18 cellular contexts compared by ENCODE assay signal in the genomic region with DNA sequence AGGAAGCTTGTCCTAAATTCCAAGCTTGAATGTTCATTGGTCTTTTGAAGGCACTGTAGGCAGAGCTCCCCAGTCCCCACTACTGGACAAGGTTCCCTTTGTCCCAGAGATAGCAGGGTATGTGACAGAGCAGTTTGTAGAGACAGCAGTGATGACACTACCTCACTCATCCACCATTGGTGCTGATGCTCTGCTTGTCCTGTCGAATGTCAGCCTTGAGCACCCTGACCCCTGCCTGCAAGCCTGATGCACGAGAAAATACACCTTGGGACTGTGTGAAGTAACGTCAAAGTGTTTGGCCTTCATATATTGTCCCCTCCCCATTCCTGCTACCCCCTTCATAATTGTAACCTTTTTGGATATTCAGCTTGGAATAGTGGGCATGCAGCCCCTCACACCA.
DNase-seq lines count a peak whose midpoint lies in the region; ATAC-seq and TF ChIP-seq lines count a peak whose summit lies in the region.
"Had no signal": no experiment of that assay in that cellular context is flagged by ENCODE, and none has a peak within 500 bp of the region (broad histone marks: within the 10 kb centered on the region; RNA-seq: fewer than 3 reads in every experiment).

No MANE protein-coding gene starts in this region.

- H3K79me1 ChIP-seq in mesendoderm (ENCODE audit: low read length), result no peaks in the 10 kb centered on the region

- H3K79me2 ChIP-seq in GM23338 (replicated peaks; ENCODE audit: insufficient read depth) (no peaks in the 10 kb centered on the region), OCI-LY3 (ENCODE audit: low read length) (no peaks in the 10 kb centered on the region), mesendoderm (ENCODE audit: control insufficient read depth, insufficient read depth, low read length) (no peaks in the 10 kb centered on the region)

- no peak overlapping the region for H2BK5ac ChIP-seq in mesendoderm (ENCODE audit: low read length)

- H3F3A ChIP-seq in GM23338 (replicated peaks; ENCODE audit: low read depth), result no peaks in the 10 kb centered on the region

- no peak overlapping the region for H2BK120ac ChIP-seq in mesendoderm (ENCODE audit: low read depth, low read length)

- H3K56ac ChIP-seq in mesendoderm (ENCODE audit: low read length), result no peak overlapping the region

- H3K9ac ChIP-seq in OCI-LY3 (ENCODE audit: low read length) (no peak overlapping the region), endodermal cell (ENCODE audit: extremely low read depth, low read length, poor library complexity, severe bottlenecking) (no peak overlapping the region), mesendoderm (ENCODE audit: low read length) (no peak overlapping the region)
- H3K9ac ChIP-seq: BLaER1 had no signal

- H3K9me3 ChIP-seq in OCI-LY3 (ENCODE audit: insufficient read depth, low read length), result no peaks in the 10 kb centered on the region
- no peaks in the 10 kb centered on the region for H3K9me3 ChIP-seq in endodermal cell (ENCODE audit: control insufficient read depth, low read length)
- no peaks in the 10 kb centered on the region for H3K9me3 ChIP-seq in left ventricle myocardium inferior (replicated peaks)
- H3K9me3 ChIP-seq: BLaER1, Caco-2 had no signal

- H2AFZ ChIP-seq in GM23338 (no peak overlapping the region), OCI-LY3 (ENCODE audit: low read depth, low read length) (no peak overlapping the region)

- H3K4me3 ChIP-seq in GM23338 (no peak overlapping the region), OCI-LY3 (ENCODE audit: low read length) (no peak overlapping the region), endodermal cell (ENCODE audit: low read length) (no peak overlapping the region), mesendoderm (ENCODE audit: low read length) (no peak overlapping the region), left ventricle myocardium inferior (no peak overlapping the region)
- H3K4me3 ChIP-seq: BLaER1 had no signal

- no peaks in the 10 kb centered on the region for H3K9me2 ChIP-seq in GM23338 (ENCODE audit: insufficient read depth)

- H3K36me3 Mint-ChIP-seq in GM23338 (ENCODE audit: low read depth) (no peaks in the 10 kb centered on the region), endodermal cell (ENCODE audit: low read depth) (no peaks in the 10 kb centered on the region)
- H3K36me3 Mint-ChIP-seq: CD4-positive, CD25-positive, alpha-beta regulatory T cell; CD8-positive, alpha-beta T cell had no signal

- H2AK5ac ChIP-seq in mesendoderm (ENCODE audit: low read length), result no peak overlapping the region

- WGBS in endodermal cell (ENCODE audit: insufficient coverage in 1 of 2, insufficient read length in 1 of 2), 2 experiments, result 85% methylated on average over 3 of the region's 3 CpGs; no CpG with 5 or more reads in 1 of the 2 experiments
- WGBS in mesendoderm (ENCODE audit: extremely low coverage, insufficient coverage, low lambda C conversion rate), result no CpG with 5 or more reads among the region's 3 CpGs

- no peak overlapping the region for H3K4me2 ChIP-seq in GM23338
- no peak overlapping the region for H3K4me2 ChIP-seq in OCI-LY3 (ENCODE audit: low read length)
- no peak overlapping the region for H3K4me2 ChIP-seq in mesendoderm (ENCODE audit: low read length)
- H3K4me2 ChIP-seq: BLaER1 had no signal

- H3K9me3 Mint-ChIP-seq in GM23338 (no peaks in the 10 kb centered on the region), endodermal cell (peaks cover 52% of the 10 kb centered on the region)
- H3K9me3 Mint-ChIP-seq: CD8-positive, alpha-beta T cell had no signal

- H3K27me3 Mint-ChIP-seq in GM23338 (ENCODE audit: insufficient read depth, low read depth, poor library complexity) (no peaks in the 10 kb centered on the region), endodermal cell (ENCODE audit: insufficient read depth) (peaks cover 3% of the 10 kb centered on the region)

- intact Hi-C loops in left ventricle myocardium inferior (cut with micrococcal nuclease), result no loop called here

- H3K4me3 Mint-ChIP-seq in GM23338, result no peak overlapping the region
- no peak overlapping the region for H3K4me3 Mint-ChIP-seq in endodermal cell
- H3K4me3 Mint-ChIP-seq: B cell; CD4-positive, CD25-positive, alpha-beta regulatory T cell; CD8-positive, alpha-beta T cell; H9 had no signal

- H3K27ac ChIP-seq in GM23338 (ENCODE audit: low read depth) (no peak overlapping the region), OCI-LY3 (ENCODE audit: low read length) (no peak overlapping the region), endodermal cell (ENCODE audit: low read depth, low read length) (no peak overlapping the region), mesendoderm (ENCODE audit: low read depth, low read length) (no peak overlapping the region), left ventricle myocardium inferior (replicated peaks) (no peak overlapping the region)
- H3K27ac ChIP-seq: 22Rv1, BLaER1, C4-2B had no signal

- H4K20me1 ChIP-seq in GM23338 (replicated peaks; ENCODE audit: insufficient read depth) (no peaks in the 10 kb centered on the region), OCI-LY3 (ENCODE audit: insufficient read depth, low read length) (no peaks in the 10 kb centered on the region)
- H4K20me1 ChIP-seq: BLaER1 had no signal

- no peak overlapping the region for H4K5ac ChIP-seq in mesendoderm (ENCODE audit: low read length)

- H3K4me1 Mint-ChIP-seq in GM23338, result no peaks in the 10 kb centered on the region
- H3K4me1 Mint-ChIP-seq in endodermal cell, result no peaks in the 10 kb centered on the region
- H3K4me1 Mint-ChIP-seq: B cell; CD4-positive, CD25-positive, alpha-beta regulatory T cell; H9 had no signal

- H3K27ac Mint-ChIP-seq in GM23338, result no peak overlapping the region
- H3K27ac Mint-ChIP-seq in endodermal cell, result no peak overlapping the region
- H3K27ac Mint-ChIP-seq: B cell; CD4-positive, CD25-positive, alpha-beta regulatory T cell; CD8-positive, alpha-beta T cell; H9 had no signal

- ATAC-seq in GM23338, result no peak; the same call in 2 of the 3 replicates
- no peak for ATAC-seq in HG02798 (IDR thresholded peaks at IDR 0.05; ENCODE audit: poor library complexity, unreplicated experiment)
- ATAC-seq: CD8-positive, alpha-beta T cell; HCT116 had no signal

- no peak overlapping the region for H3K18ac ChIP-seq in mesendoderm (ENCODE audit: low read length)

- H3K36me3 ChIP-seq in GM23338 (ENCODE audit: insufficient read depth) (no peaks in the 10 kb centered on the region), OCI-LY3 (replicated peaks; ENCODE audit: low read depth, low read length) (no peaks in the 10 kb centered on the region), endodermal cell (ENCODE audit: control insufficient read depth, insufficient read depth, low read length) (no peaks in the 10 kb centered on the region), mesendoderm (ENCODE audit: control insufficient read depth, insufficient read depth, low read length) (no peaks in the 10 kb centered on the region), left ventricle myocardium inferior (no peaks in the 10 kb centered on the region)
- H3K36me3 ChIP-seq: BLaER1 had no signal

- H3K27me3 ChIP-seq in GM23338 (ENCODE audit: insufficient read depth) (no peaks in the 10 kb centered on the region), OCI-LY3 (ENCODE audit: low read depth, low read length) (no peaks in the 10 kb centered on the region), endodermal cell (ENCODE audit: control insufficient read depth, insufficient read depth, low read length, poor library complexity, severe bottlenecking) (no peaks in the 10 kb centered on the region), mesendoderm (ENCODE audit: insufficient read depth, low read length, poor library complexity) (no peaks in the 10 kb centered on the region), left ventricle myocardium inferior (ENCODE audit: low read depth) (no peaks in the 10 kb centered on the region)
- H3K27me3 ChIP-seq: BLaER1 had no signal

- TF ChIP-seq CTCF in GM23338 (conservative IDR thresholded peaks at IDR 0.05; ENCODE audit: low read depth in 2 of 2) (peak in 1 of 2 experiments; percentile 33; a peak in 2 of 4 replicates), OCI-LY3 (IDR thresholded peaks at IDR 0.05; ENCODE audit: low read depth, low read length) (peak; percentile 14; the same call in 1 of the 2 replicates), endodermal cell (conservative IDR thresholded peaks at IDR 0.05) (peak; percentile 14), left ventricle myocardium inferior (IDR thresholded peaks at IDR 0.05; ENCODE audit: borderline replicate concordance) (no peak)

- H3K4me1 ChIP-seq in GM23338 (ENCODE audit: insufficient read depth) (no peaks in the 10 kb centered on the region), OCI-LY3 (ENCODE audit: low read length) (no peaks in the 10 kb centered on the region), endodermal cell (ENCODE audit: control insufficient read depth, insufficient read depth, low read length) (no peaks in the 10 kb centered on the region), mesendoderm (ENCODE audit: control insufficient read depth, low read depth, low read length) (no peaks in the 10 kb centered on the region), left ventricle myocardium inferior (no peaks in the 10 kb centered on the region)
- H3K4me1 ChIP-seq: BLaER1, Caco-2 had no signal

- no peak overlapping the region for H2BK15ac ChIP-seq in mesendoderm (replicated peaks; ENCODE audit: low read depth)

- no peak overlapping the region for H3K23ac ChIP-seq in mesendoderm (ENCODE audit: low read length)

- no peak overlapping the region for H4K8ac ChIP-seq in mesendoderm (ENCODE audit: low read depth, low read length)

- DNase-seq in GM23338 (ENCODE audit: low spot score) (peak; percentile 0), endodermal cell (no peak), mesendoderm (peak; percentile 25), left ventricle myocardium inferior (no peak)
- no peak for DNase-seq in activated CD8-positive, alpha-beta memory T cell treated with anti-CD3 and anti-CD28 coated beads, Interleukin-2, amount 50 U/mL, for 4 hours
- DNase-seq: Caco-2; CD4-positive, CD25-positive, alpha-beta regulatory T cell; CD8-positive, alpha-beta T cell; DMS153; DND-41; H9 had no signal

- no peak overlapping the region for H3K4ac ChIP-seq in mesendoderm (ENCODE audit: low read depth, low read length)

Comparison
In these comparisons a context has a peak if more than half of its experiments do, and no peak if none do; other contexts are left out.
1. DNase-seq: peak in GM23338 (single experiment) and mesendoderm (single experiment); none in endodermal cell (single experiment), activated CD8-positive, alpha-beta memory T cell treated with anti-CD3 and anti-CD28 coated beads, Interleukin-2, amount 50 U/mL, for 4 hours (single experiment) and left ventricle myocardium inferior (single experiment).